In genomic region chr11:1803246-1803645, GRCh38 we compare ENCODE assay signal across 29 cellular contexts. TPM values are rescaled to one million over a fixed set of nuclear protein-coding genes. Genes with fewer than 3 reads are reported as not detected.
A peak's percentile ranks its signal among the peaks of the same experiment; 100 is the strongest.
DNase-seq lines count a peak whose midpoint lies in the region; ATAC-seq and TF ChIP-seq lines count a peak whose summit lies in the region.
"Had no signal": no experiment of that assay in that cellular context is flagged by ENCODE, and none has a peak within 500 bp of the region (broad histone marks: within the 10 kb centered on the region; RNA-seq: fewer than 3 reads in every experiment).

No MANE protein-coding gene starts in this region.

- no peaks in the 10 kb centered on the region for H3K9me3 ChIP-seq in neural progenitor cell (ENCODE audit: low read depth)
- no peaks in the 10 kb centered on the region for H3K9me3 ChIP-seq in gastroesophageal sphincter
- H3K9me3 ChIP-seq: BE2C, BLaER1 had no signal

- TF ChIP-seq POLR2A in gastroesophageal sphincter (IDR thresholded peaks at IDR 0.05), result no peak

- no peaks in the 10 kb centered on the region for H3K4me1 Mint-ChIP-seq in neural progenitor cell
- H3K4me1 Mint-ChIP-seq: CD14-positive monocyte; CD4-positive, alpha-beta memory T cell; CD8-positive, alpha-beta memory T cell had no signal

- DNase-seq in coronary artery (ENCODE audit: low spot score) (peak; percentile 67), neural progenitor cell (ENCODE audit: low spot score) (no peak), omental fat pad (ENCODE audit: low spot score) (no peak), NCI-H510A (lab: John Stamatoyannopoulos, UW) (no peak), HuH-7.5 (ENCODE audit: low spot score) (no peak), SW480 (ENCODE audit: low spot score) (no peak)
- DNase-seq: 8988T; ACHN; BE2C; C1 segment of cervical spinal cord; CD4-positive, alpha-beta memory T cell; CD4-positive, CD25-positive, alpha-beta regulatory T cell; CD8-positive, alpha-beta memory T cell; COR-L47; DMS 273 treated with DMSO at 0.1 percent for 48 hours; DMS153; DMS53; DMS79; DND-41; EL; GDM1 had no signal

- H3K4me3 ChIP-seq in coronary artery, result no peak overlapping the region
- H3K4me3 ChIP-seq in neural progenitor cell, result no peak overlapping the region
- H3K4me3 ChIP-seq in gastroesophageal sphincter, result no peak overlapping the region
- H3K4me3 ChIP-seq: BLaER1, GM12878 had no signal

- H3K4me3 Mint-ChIP-seq in neural progenitor cell, result no peak overlapping the region
- H3K4me3 Mint-ChIP-seq: CD4-positive, alpha-beta memory T cell; CD4-positive, CD25-positive, alpha-beta regulatory T cell; CD8-positive, alpha-beta memory T cell had no signal

- no peak overlapping the region for H3K9ac ChIP-seq in neural progenitor cell
- H3K9ac ChIP-seq: BLaER1 had no signal

- H2AFZ ChIP-seq in neural progenitor cell (replicated peaks), result no peak overlapping the region

- no peaks in the 10 kb centered on the region for H4K20me1 ChIP-seq in neural progenitor cell (ENCODE audit: low read depth)
- H4K20me1 ChIP-seq: BLaER1 had no signal

- H3K4me2 ChIP-seq in neural progenitor cell, result no peak overlapping the region
- H3K4me2 ChIP-seq: BLaER1 had no signal

- H3K36me3 ChIP-seq in neural progenitor cell, result no peaks in the 10 kb centered on the region
- no peaks in the 10 kb centered on the region for H3K36me3 ChIP-seq in gastroesophageal sphincter
- H3K36me3 ChIP-seq: BE2C, BLaER1 had no signal

- H3F3A ChIP-seq in neural progenitor cell (ENCODE audit: low read depth), result no peaks in the 10 kb centered on the region

- peaks cover 5% of the 10 kb centered on the region for H3K27me3 Mint-ChIP-seq in neural progenitor cell (ENCODE audit: insufficient read depth, low read depth)

- H3K9me3 Mint-ChIP-seq in neural progenitor cell, result no peaks in the 10 kb centered on the region
- H3K9me3 Mint-ChIP-seq: CD4-positive, alpha-beta memory T cell; CD8-positive, alpha-beta memory T cell had no signal

- ATAC-seq in esophagus mucosa (peak; percentile 38), omental fat pad (ENCODE audit: low FRiP score) (peak; percentile 41), gastroesophageal sphincter (no peak)
- ATAC-seq: GM12878 had no signal

- 92% methylated on average over 2 of the region's 20 CpGs; no CpG with 5 or more reads in 1 of the 2 donors for WGBS in gastroesophageal sphincter (ENCODE audit: low coverage in 1 of 2), 2 donors

- no peak for TF ChIP-seq EP300 in gastroesophageal sphincter (IDR thresholded peaks at IDR 0.05)

- peak overlapping the region; percentile 81 for H3K27ac Mint-ChIP-seq in neural progenitor cell
- H3K27ac Mint-ChIP-seq: CD14-positive monocyte; CD4-positive, alpha-beta memory T cell; CD4-positive, CD25-positive, alpha-beta regulatory T cell; CD8-positive, alpha-beta memory T cell had no signal

- H3K27me3 ChIP-seq in neural progenitor cell, result no peaks in the 10 kb centered on the region
- H3K27me3 ChIP-seq in gastroesophageal sphincter, result peaks cover 76% of the 10 kb centered on the region
- H3K27me3 ChIP-seq: BE2C, BLaER1 had no signal

- TF ChIP-seq CTCF in coronary artery (IDR thresholded peaks at IDR 0.05), result no peak
- no peak for TF ChIP-seq CTCF in neural progenitor cell (IDR thresholded peaks at IDR 0.05)
- no peak for TF ChIP-seq CTCF in omental fat pad (IDR thresholded peaks at IDR 0.05)
- no peak for TF ChIP-seq CTCF in gastroesophageal sphincter (IDR thresholded peaks at IDR 0.05)

- H3K27ac ChIP-seq in coronary artery, result no peak overlapping the region
- no peak overlapping the region for H3K27ac ChIP-seq in neural progenitor cell
- H3K27ac ChIP-seq in gastroesophageal sphincter, result no peak overlapping the region
- H3K27ac ChIP-seq: BLaER1 had no signal

- no peaks in the 10 kb centered on the region for H3K79me2 ChIP-seq in neural progenitor cell (ENCODE audit: low read depth)

- H3K4me1 ChIP-seq in neural progenitor cell (no peaks in the 10 kb centered on the region), gastroesophageal sphincter (no peaks in the 10 kb centered on the region)
- H3K4me1 ChIP-seq: BE2C, BLaER1 had no signal

- no peaks in the 10 kb centered on the region for H3K36me3 Mint-ChIP-seq in neural progenitor cell
- H3K36me3 Mint-ChIP-seq: CD4-positive, alpha-beta memory T cell; CD4-positive, CD25-positive, alpha-beta regulatory T cell; CD8-positive, alpha-beta memory T cell had no signal

RNA-seq across cellular contexts. Expression of gene SYT8, which starts 31.5 kb away (rescaled TPM):
- total RNA-seq in esophagus mucosa (22.4 TPM), neural progenitor cell (ENCODE audit: low replicate concordance) (not detected in 2 replicates), omental fat pad (not detected), gastroesophageal sphincter (1 to 10 TPM in 1 of 4 donors, not detected in 3; 2.2 TPM)
- total RNA-seq: A673; CD4-positive, alpha-beta memory T cell; CD4-positive, CD25-positive, alpha-beta regulatory T cell; CD8-positive, alpha-beta memory T cell; Daoy; G401; GM12878 had no signal

RNA-seq across cellular contexts. Expression of gene TNNI2, which starts 35.5 kb away (rescaled TPM):
- total RNA-seq in esophagus mucosa, result 4.4 TPM
- total RNA-seq in neural progenitor cell (ENCODE audit: low replicate concordance), result 1.2 and 2.6 TPM in 2 replicates
- 1 to 10 TPM in 3 of 4 donors, not detected in 1; 1.4 to 3.7 (median 2.4) TPM for total RNA-seq in omental fat pad
- total RNA-seq in gastroesophageal sphincter, result 1 to 10 TPM in 1 of 4 donors, not detected in 3; 1.0 TPM
- total RNA-seq: A673; CD4-positive, alpha-beta memory T cell; CD4-positive, CD25-positive, alpha-beta regulatory T cell; Daoy; G401 had no signal

RNA-seq across cellular contexts. Expression of gene CTSD, which starts 39.5 kb away (rescaled TPM):
- total RNA-seq in esophagus mucosa (583 TPM), neural progenitor cell (ENCODE audit: low replicate concordance) (38.2 and 94.6 TPM in 2 replicates), omental fat pad (1,000 to 10,000 TPM in 1 of 4 donors, 100 to 1,000 TPM in 3; 359 to 1,165 (median 624) TPM), gastroesophageal sphincter (100 to 1,000 TPM; 182 to 290 (median 238) TPM)

RNA-seq across cellular contexts. Expression of gene LSP1, which starts 49.6 kb away (rescaled TPM):
- total RNA-seq in esophagus mucosa (18.8 TPM), neural progenitor cell (ENCODE audit: low replicate concordance) (not detected in 2 replicates), omental fat pad (10 to 100 TPM; 12.1 to 71.2 (median 49.8) TPM), gastroesophageal sphincter (100 to 1,000 TPM in 1 of 4 donors, 10 to 100 TPM in 3; 13.4 to 133 (median 47.7) TPM)
- total RNA-seq: A673 had no signal

RNA-seq across cellular contexts. Expression of gene IFITM10, which starts 52.9 kb away (rescaled TPM):
- 0.96 TPM for total RNA-seq in esophagus mucosa
- 0.34 TPM in 1 of 2 replicates, not detected in the other for total RNA-seq in neural progenitor cell (ENCODE audit: low replicate concordance)
- total RNA-seq in omental fat pad, result 1 to 10 TPM in 3 of 4 donors, under 1 TPM in 1; 0.79 to 2.3 (median 1.6) TPM
- total RNA-seq in gastroesophageal sphincter, result under 1 TPM in 3 of 4 donors, not detected in 1; 0.13 to 0.85 (median 0.31) TPM
- total RNA-seq: A673, G401, GM12878 had no signal
